8 cellular contexts compared by ENCODE assay signal in genomic region chr12:6538420-6539275, GRCh38. TPM values are rescaled to one million over a fixed set of nuclear protein-coding genes. Genes with fewer than 3 reads are reported as not detected.
DNase-seq lines count a peak whose midpoint lies in the region; ATAC-seq, FAIRE-seq and TF ChIP-seq lines count a peak whose summit lies in the region.

No MANE protein-coding gene starts in this region.

- peak overlapping the region; percentile 87 for H3K4me2 ChIP-seq in A549
- peak overlapping the region; percentile 14 for H3K4me2 ChIP-seq in SU-DHL-6 (ENCODE audit: low read depth, low read length, poor library complexity, severe bottlenecking)

- no peak for TF ChIP-seq RAD21 in A549 (conservative IDR thresholded peaks at IDR 0.05 in 1 of 2, IDR thresholded peaks at IDR 0.05 in 1 of 2)

- H3F3A ChIP-seq in SU-DHL-6 (ENCODE audit: insufficient read depth) = peaks cover 63% of the 10 kb centered on the region

- TF ChIP-seq POLR2A in A549 (IDR thresholded peaks at IDR 0.05; ENCODE audit: low read length) = peak; percentile 29
- peak; percentile 33 for TF ChIP-seq POLR2A in GM18505 (IDR thresholded peaks at IDR 0.05; ENCODE audit: borderline replicate concordance, extremely low read depth, insufficient read depth, insufficient read length)
- TF ChIP-seq POLR2A in stomach (IDR thresholded peaks at IDR 0.05) = no peak

- peaks cover 24% of the 10 kb centered on the region for H3K79me2 ChIP-seq in SU-DHL-6 (ENCODE audit: insufficient read depth, low read length)

- TF ChIP-seq EP300 in A549 (IDR thresholded peaks at IDR 0.05) = no peak
- no peak for TF ChIP-seq EP300 in stomach (IDR thresholded peaks at IDR 0.05)

- ATAC-seq in A549 (peak in 1 of 2 experiments; percentile 0; a peak in 3 of 6 replicates), GM18505 (IDR thresholded peaks at IDR 0.05; ENCODE audit: unreplicated experiment) (no peak), HG02870 (IDR thresholded peaks at IDR 0.05; ENCODE audit: unreplicated experiment) (no peak), HG03565 (IDR thresholded peaks at IDR 0.05; ENCODE audit: unreplicated experiment) (no peak)

- DNase-seq in A549 (ENCODE audit: low read depth in 1 of 2, low spot score in 1 of 2) (peak; percentile 42 to 67), fibroblast of gingiva (ENCODE audit: low read depth) (peak; percentile 72), stomach (no peak), SHP77 (lab: John Stamatoyannopoulos, UW) (no peak)

- H2AFZ ChIP-seq in SU-DHL-6 (ENCODE audit: low read depth, low read length, severe bottlenecking) = no peak overlapping the region

- H3K27me3 ChIP-seq in SU-DHL-6 (ENCODE audit: low read length) = no peaks in the 10 kb centered on the region
- no peaks in the 10 kb centered on the region for H3K27me3 ChIP-seq in stomach

- H3K4me3 ChIP-seq in A549 (no peak overlapping the region), SU-DHL-6 (ENCODE audit: insufficient read depth, low read length, poor library complexity, severe bottlenecking) (no peak overlapping the region), stomach (no peak overlapping the region)

- H3K4me1 ChIP-seq in A549 (peaks cover 57% of the 10 kb centered on the region), stomach (peaks cover 49 to 79% (median 59%) of the 10 kb centered on the region in 4 donors)

- 49% methylated on average over 23 of the region's 23 CpGs for WGBS in A549 (ENCODE audit: missing lambda C conversion rate)
- WGBS in stomach, 5 donors = 61 to 70% (median 68%) methylated on average over 16 to 23 of the region's 23 CpGs

- intact Hi-C loops in stomach (cut with DNase I; ENCODE audit: low total_unique reads) = loop anchor here (10.0 kb wide), 1 partner anchor 114 kb away; no protein-coding TSS in a partner anchor

- H3K9ac ChIP-seq in SU-DHL-6 (ENCODE audit: low read length) = no peak overlapping the region

- POLR2A ChIA-PET in A549 (lab: Yijun Ruan, JAX) = interaction anchor here (0.6 to 3.5 kb wide), 11 partner anchors 12 to 334 kb away, joined by 3 to 28 read pairs (median 4); partner anchors contain the start of genes MRPL51, NOP2, SPSB2 and VAMP1

- CTCF ChIA-PET in A549 (lab: Yijun Ruan, JAX) = interaction anchor here (0.6 to 25.9 kb wide), 37 partner anchors 10 to 566 kb away, joined by 3 to 491 read pairs (median 4); partner anchors contain the start of genes IFFO1, MRPL51, NOP2 and PTMS

- H4K20me1 ChIP-seq in SU-DHL-6 (ENCODE audit: low read depth, low read length) = peaks cover 9% of the 10 kb centered on the region

- TF ChIP-seq CTCF in A549 (IDR thresholded peaks at IDR 0.05) = no peak
- no peak for TF ChIP-seq CTCF in SU-DHL-6 (IDR thresholded peaks at IDR 0.05; ENCODE audit: insufficient read depth, low read length, poor library complexity, severe bottlenecking)
- no peak for TF ChIP-seq CTCF in stomach (IDR thresholded peaks at IDR 0.05)

- peak overlapping the region in 1 of 2 experiments; percentile 97; a peak in 3 of 6 replicates for H3K27ac ChIP-seq in A549
- H3K27ac ChIP-seq in SU-DHL-6 (ENCODE audit: low read depth, low read length) = peak overlapping the region; percentile 93
- H3K27ac ChIP-seq in stomach = peak overlapping the region in 4 of 5 donors; percentile 57 to 100 (median 89)

- no peaks in the 10 kb centered on the region for H3K9me2 ChIP-seq in SU-DHL-6 (replicated peaks; ENCODE audit: insufficient read depth, low read length)

- no peaks in the 10 kb centered on the region for H3K9me3 ChIP-seq in A549
- no peaks in the 10 kb centered on the region for H3K9me3 ChIP-seq in SU-DHL-6 (ENCODE audit: insufficient read depth, low read length)
- no peaks in the 10 kb centered on the region for H3K9me3 ChIP-seq in stomach

- no peak for FAIRE-seq in A549 (lab: Jason Lieb, UNC)

- H3K36me3 ChIP-seq in SU-DHL-6 (ENCODE audit: low read length) = peaks cover 28% of the 10 kb centered on the region
- H3K36me3 ChIP-seq in stomach = peaks cover 30 to 59% (median 40%) of the 10 kb centered on the region in 4 donors

TF ChIP-seq in A549, 52 proteins besides CTCF, POLR2A, EP300 and RAD21 (continues in another document):
- TF ChIP-seq RFX5 (IDR thresholded peaks at IDR 0.05) (no peak), HEYL (CRISPR knock-in tag; IDR thresholded peaks at IDR 0.05) (no peak), ZC3H11A (IDR thresholded peaks at IDR 0.05) (no peak), ELK1 (IDR thresholded peaks at IDR 0.05; ENCODE audit: low read depth, low read length) (no peak), ESRRA (IDR thresholded peaks at IDR 0.05; ENCODE audit: borderline replicate concordance, low read length) (no peak), REST (IDR thresholded peaks at IDR 0.05) (peak; percentile 29; the same call in 1 of the 2 replicates)

RNA-seq across cellular contexts. Expression of gene GAPDH, which starts 4.3 kb away (rescaled TPM):
- 10,036 and 10,800 TPM in 2 replicates for polyA plus RNA-seq in A549 (2011; rRNA removed)
- 21,407 and 21,524 TPM in 2 replicates for polyA plus RNA-seq in A549 (2012; cell fraction: cytosol; rRNA removed)
- 14,086 and 20,182 TPM in 2 replicates for polyA plus RNA-seq in A549 (2012; cell fraction: nucleus; rRNA removed)
- 6,292 to 6,607 TPM (median 6,463 TPM) in 3 replicates for polyA plus RNA-seq in A549 (2017; fragmentation: RNase III; extraction: RNeasy Plus Mini Kit Qiagen cat#74134 plus additional on column Dnase treatment)
- polyA minus RNA-seq in A549 (2011; rRNA and poly(A)+ RNA removed) = 13,401 and 18,844 TPM in 2 replicates
- total RNA-seq in stomach = 1,000 to 10,000 TPM in 4 of 5 donors, 100 to 1,000 TPM in 1; 579 to 1,258 (median 1,242) TPM
- 1,000 to 10,000 TPM; 1,352 to 2,765 (median 1,815) TPM for polyA plus RNA-seq in stomach

RNA-seq across cellular contexts. Expression of gene IFFO1, which starts 17.2 kb away (rescaled TPM):
- polyA plus RNA-seq in A549 (2011; rRNA removed) = 0.74 and 1.0 TPM in 2 replicates
- polyA plus RNA-seq in A549 (2012; cell fraction: cytosol; rRNA removed) = 0.74 and 1.1 TPM in 2 replicates
- polyA plus RNA-seq in A549 (2012; cell fraction: nucleus; rRNA removed) = 3.3 and 3.8 TPM in 2 replicates
- 0.94 to 1.5 TPM (median 1.1 TPM) in 3 replicates for polyA plus RNA-seq in A549 (2017; fragmentation: RNase III; extraction: RNeasy Plus Mini Kit Qiagen cat#74134 plus additional on column Dnase treatment)
- polyA minus RNA-seq in A549 (2011; rRNA and poly(A)+ RNA removed) = 1.2 and 1.3 TPM in 2 replicates
- 10 to 100 TPM in 1 of 5 donors, 1 to 10 TPM in 4; 1.4 to 14.0 (median 3.2) TPM for total RNA-seq in stomach
- polyA plus RNA-seq in stomach = 1 to 10 TPM; 2.7 to 9.1 (median 3.4) TPM

RNA-seq across cellular contexts. Expression of gene NOP2, which starts 29.4 kb away (rescaled TPM):
- polyA plus RNA-seq in A549 (2011; rRNA removed) (162 and 176 TPM in 2 replicates), A549 (2017; fragmentation: RNase III; extraction: RNeasy Plus Mini Kit Qiagen cat#74134 plus additional on column Dnase treatment) (100 to 108 TPM (median 104 TPM) in 3 replicates), stomach (10 to 100 TPM; 19.5 to 27.4 (median 19.7) TPM)
- polyA plus RNA-seq in A549 (2012; cell fraction: cytosol; rRNA removed) = 82.7 and 85.6 TPM in 2 replicates
- 293 and 335 TPM in 2 replicates for polyA plus RNA-seq in A549 (2012; cell fraction: nucleus; rRNA removed)
- polyA minus RNA-seq in A549 (2011; rRNA and poly(A)+ RNA removed) = 90.2 and 92.1 TPM in 2 replicates
- 100 to 1,000 TPM in 1 of 5 donors, 10 to 100 TPM in 4; 16.3 to 231 (median 30.0) TPM for total RNA-seq in stomach

RNA-seq across cellular contexts. Expression of gene NCAPD2, which starts 44.7 kb away (rescaled TPM):
- 130 and 145 TPM in 2 replicates for polyA plus RNA-seq in A549 (2011; rRNA removed)
- polyA plus RNA-seq in A549 (2012; cell fraction: cytosol; rRNA removed) = 86.9 and 90.0 TPM in 2 replicates
- 124 and 125 TPM in 2 replicates for polyA plus RNA-seq in A549 (2012; cell fraction: nucleus; rRNA removed)
- 76.1 to 82.0 TPM (median 77.3 TPM) in 3 replicates for polyA plus RNA-seq in A549 (2017; fragmentation: RNase III; extraction: RNeasy Plus Mini Kit Qiagen cat#74134 plus additional on column Dnase treatment)
- 163 and 187 TPM in 2 replicates for polyA minus RNA-seq in A549 (2011; rRNA and poly(A)+ RNA removed)
- 100 to 1,000 TPM in 1 of 5 donors, 10 to 100 TPM in 4; 15.4 to 105 (median 17.9) TPM for total RNA-seq in stomach
- polyA plus RNA-seq in stomach = 10 to 100 TPM in 1 of 3 donors, 1 to 10 TPM in 2; 8.3 to 18.3 (median 9.7) TPM

RNA-seq across cellular contexts. Expression of gene MRPL51, which starts 45.6 kb away (rescaled TPM):
- polyA plus RNA-seq in A549 (2011; rRNA removed) (181 and 337 TPM in 2 replicates), A549 (2017; fragmentation: RNase III; extraction: RNeasy Plus Mini Kit Qiagen cat#74134 plus additional on column Dnase treatment) (260 to 272 TPM (median 265 TPM) in 3 replicates), stomach (100 to 1,000 TPM; 108 to 143 (median 128) TPM)
- polyA plus RNA-seq in A549 (2012; cell fraction: cytosol; rRNA removed) = 198 and 262 TPM in 2 replicates
- 65.6 and 118 TPM in 2 replicates for polyA plus RNA-seq in A549 (2012; cell fraction: nucleus; rRNA removed)
- 33.9 and 50.6 TPM in 2 replicates for polyA minus RNA-seq in A549 (2011; rRNA and poly(A)+ RNA removed)
- 100 to 1,000 TPM in 1 of 5 donors, 10 to 100 TPM in 4; 26.8 to 146 (median 50.7) TPM for total RNA-seq in stomach

Comparison
In these comparisons a context has a peak if more than half of its experiments do, and no peak if none do; other contexts are left out.
1. DNase-seq: peak in A549 (2 of 2) and fibroblast of gingiva (single experiment); none in stomach (single experiment) and SHP77 (0 of 2).
2. POLR2A ChIP-seq: peak in A549 (single experiment) and GM18505 (single experiment); none in stomach (0 of 4).